Comparison of ENCODE assay signal across 29 cellular contexts in the genomic region with DNA sequence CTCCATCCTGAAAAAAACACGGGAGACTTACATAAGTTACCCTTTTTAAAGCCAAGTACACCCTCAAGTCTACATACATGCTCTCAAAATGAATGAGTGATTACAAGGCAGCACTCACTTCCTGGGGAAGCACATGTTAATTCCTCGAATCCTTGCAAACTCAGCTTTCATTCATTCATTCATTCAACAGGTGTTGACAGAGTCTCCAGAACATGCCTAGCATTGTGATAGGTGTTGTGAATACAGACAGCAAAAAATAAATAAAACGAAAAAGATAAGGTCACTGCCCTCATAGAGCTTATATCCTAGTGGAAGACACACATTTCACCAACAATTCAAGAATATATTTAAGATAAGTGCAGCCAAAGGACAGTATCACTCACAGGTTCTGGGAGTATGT. TPM values are rescaled to one million over a fixed set of nuclear protein-coding genes. Genes with fewer than 3 reads are reported as not detected.
"Had no signal": no experiment of that assay in that cellular context is flagged by ENCODE, and none has a peak within 500 bp of the region (broad histone marks: within the 10 kb centered on the region; RNA-seq: fewer than 3 reads in every experiment).

No MANE protein-coding gene starts in this region.

- H3K27ac ChIP-seq: colonic mucosa, esophagus squamous epithelium, ovary, psoas muscle, testis, transverse colon, upper lobe of right lung, uterus had no signal

- H3K27me3 ChIP-seq: colonic mucosa, esophagus squamous epithelium, ovary, sigmoid colon, testis, transverse colon, upper lobe of right lung, uterus had no signal

- H3K4me3 ChIP-seq: colonic mucosa, esophagus squamous epithelium, lung, mucosa of descending colon, ovary, psoas muscle, sigmoid colon, testis, transverse colon, upper lobe of right lung, uterus had no signal

- DNase-seq: colonic mucosa; effector memory CD4-positive, alpha-beta T cell; erythroblast; esophagus squamous epithelium; foreskin melanocyte; glutamatergic neuron; mucosa of descending colon; naive B cell; occipital lobe; ovary; posterior cingulate gyrus; psoas muscle; right cardiac atrium; sigmoid colon; stimulated activated CD4-positive, alpha-beta T cell treated with anti-CD3 and anti-CD28 coated beads, Interleukin-2, amount 100 ng/mL, for 24 hours; stimulated activated CD4-positive, alpha-beta T cell treated with anti-CD3 and anti-CD28 coated beads, Interleukin-4, amount 100 ng/mL, for 4 hours; stimulated activated naive CD8-positive, alpha-beta T cell treated with anti-CD3 and anti-CD28 coated beads, Interleukin-15, Interleukin-2, amounts not matched to agents 100 U/mL and 50 U/mL, for 24 hours; substantia nigra; testis; transverse colon; upper lobe of right lung; uterus had no signal

- H3K4me1 Mint-ChIP-seq: memory B cell; stimulated activated memory B cell treated with anti-CD40 and anti-IgM and Interleukin-4, amounts not matched to agents 10 μg/mL and 1 μg/mL and 100 μg/mL, for 72 hours had no signal

- H3K9me3 Mint-ChIP-seq: dendritic cell treated with granulocyte-macrophage colony-stimulating factor and Interleukin-4, amounts not matched to agents 40 ng/mL and 50 ng/mL, for 4 days; naive B cell; natural killer cell treated with Interleukin-12 subunit alpha and Interleukin-12 subunit beta and Interleukin-15 and Interleukin-18, amount 100 ng/mL, for 72 hours; stimulated activated memory B cell treated with anti-CD40 and anti-IgM and Interleukin-4, amounts not matched to agents 10 μg/mL and 1 μg/mL and 100 μg/mL, for 72 hours had no signal

- H3K27me3 Mint-ChIP-seq: dendritic cell treated with granulocyte-macrophage colony-stimulating factor and Interleukin-4, amounts not matched to agents 40 ng/mL and 50 ng/mL, for 4 days; memory B cell; naive B cell; stimulated activated memory B cell treated with anti-CD40 and anti-IgM and Interleukin-4, amounts not matched to agents 10 μg/mL and 1 μg/mL and 100 μg/mL, for 72 hours had no signal

- FAIRE-seq: keratinocyte had no signal

- H3K4me3 Mint-ChIP-seq: dendritic cell treated with granulocyte-macrophage colony-stimulating factor and Interleukin-4, amounts not matched to agents 40 ng/mL and 50 ng/mL, for 4 days; memory B cell; naive B cell; natural killer cell treated with Interleukin-12 subunit alpha and Interleukin-12 subunit beta and Interleukin-15 and Interleukin-18, amount 100 ng/mL, for 72 hours; stimulated activated memory B cell treated with anti-CD40 and anti-IgM and Interleukin-4, amounts not matched to agents 10 μg/mL and 1 μg/mL and 100 μg/mL, for 72 hours had no signal

- H3K36me3 Mint-ChIP-seq: memory B cell; naive B cell; natural killer cell treated with Interleukin-12 subunit alpha and Interleukin-12 subunit beta and Interleukin-15 and Interleukin-18, amount 100 ng/mL, for 72 hours; stimulated activated memory B cell treated with anti-CD40 and anti-IgM and Interleukin-4, amounts not matched to agents 10 μg/mL and 1 μg/mL and 100 μg/mL, for 72 hours had no signal

- H3K27ac Mint-ChIP-seq: dendritic cell treated with granulocyte-macrophage colony-stimulating factor and Interleukin-4, amounts not matched to agents 40 ng/mL and 50 ng/mL, for 4 days; memory B cell; natural killer cell treated with Interleukin-12 subunit alpha and Interleukin-12 subunit beta and Interleukin-15 and Interleukin-18, amount 100 ng/mL, for 72 hours; stimulated activated memory B cell treated with anti-CD40 and anti-IgM and Interleukin-4, amounts not matched to agents 10 μg/mL and 1 μg/mL and 100 μg/mL, for 72 hours had no signal

- H3K9me3 ChIP-seq: colonic mucosa, esophagus squamous epithelium, mucosa of descending colon, ovary, psoas muscle, sigmoid colon, testis, transverse colon, upper lobe of right lung, uterus had no signal

- H3K4me1 ChIP-seq: colonic mucosa, esophagus squamous epithelium, psoas muscle, transverse colon, upper lobe of right lung, uterus had no signal

- H3K36me3 ChIP-seq: colonic mucosa, esophagus squamous epithelium, ovary, sigmoid colon, transverse colon, upper lobe of right lung, uterus had no signal

RNA-seq across cellular contexts. Expression of a gene that starts 19.7 kb away (rescaled TPM):
- total RNA-seq: chondrocyte had no signal
- polyA plus RNA-seq: keratinocyte had no signal
